ENCODE assay signal across 1 cellular context in the genomic region with DNA sequence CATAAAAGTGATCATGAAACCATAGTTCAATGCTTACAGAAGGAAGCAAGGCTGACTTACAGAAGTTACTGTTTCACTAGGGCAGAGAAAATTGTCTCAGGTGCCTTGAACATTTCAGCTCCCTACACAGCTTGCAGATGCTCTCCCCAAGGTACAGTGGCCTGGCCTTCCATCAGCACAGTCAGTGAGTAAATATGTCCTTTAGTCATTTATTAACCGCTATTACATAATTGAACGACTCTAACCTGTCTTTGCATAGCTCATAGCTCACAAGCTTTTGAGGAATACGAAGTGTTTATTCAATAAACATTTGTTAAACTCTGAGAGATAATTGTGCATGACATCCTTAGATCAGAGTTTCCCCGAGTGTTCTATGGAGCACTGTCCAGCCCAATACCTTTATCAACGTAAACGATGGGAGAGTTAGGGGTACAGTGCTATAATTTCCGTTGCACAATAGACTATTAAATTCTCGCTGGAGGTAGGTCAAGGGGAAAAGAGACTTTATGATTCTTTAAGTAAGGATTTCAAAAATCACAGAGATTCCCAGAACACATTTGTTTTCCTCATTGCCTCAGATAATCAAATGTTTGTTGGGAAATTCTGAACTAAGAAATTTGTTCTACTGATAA.
TF ChIP-seq lines count a peak whose summit lies in the region.

No MANE protein-coding gene starts in this region.

TF ChIP-seq in HepG2, 621 proteins besides CTCF, POLR2A, EP300 and RAD21 (continued from another document and continues in another):
- TF ChIP-seq, protein P1, sequence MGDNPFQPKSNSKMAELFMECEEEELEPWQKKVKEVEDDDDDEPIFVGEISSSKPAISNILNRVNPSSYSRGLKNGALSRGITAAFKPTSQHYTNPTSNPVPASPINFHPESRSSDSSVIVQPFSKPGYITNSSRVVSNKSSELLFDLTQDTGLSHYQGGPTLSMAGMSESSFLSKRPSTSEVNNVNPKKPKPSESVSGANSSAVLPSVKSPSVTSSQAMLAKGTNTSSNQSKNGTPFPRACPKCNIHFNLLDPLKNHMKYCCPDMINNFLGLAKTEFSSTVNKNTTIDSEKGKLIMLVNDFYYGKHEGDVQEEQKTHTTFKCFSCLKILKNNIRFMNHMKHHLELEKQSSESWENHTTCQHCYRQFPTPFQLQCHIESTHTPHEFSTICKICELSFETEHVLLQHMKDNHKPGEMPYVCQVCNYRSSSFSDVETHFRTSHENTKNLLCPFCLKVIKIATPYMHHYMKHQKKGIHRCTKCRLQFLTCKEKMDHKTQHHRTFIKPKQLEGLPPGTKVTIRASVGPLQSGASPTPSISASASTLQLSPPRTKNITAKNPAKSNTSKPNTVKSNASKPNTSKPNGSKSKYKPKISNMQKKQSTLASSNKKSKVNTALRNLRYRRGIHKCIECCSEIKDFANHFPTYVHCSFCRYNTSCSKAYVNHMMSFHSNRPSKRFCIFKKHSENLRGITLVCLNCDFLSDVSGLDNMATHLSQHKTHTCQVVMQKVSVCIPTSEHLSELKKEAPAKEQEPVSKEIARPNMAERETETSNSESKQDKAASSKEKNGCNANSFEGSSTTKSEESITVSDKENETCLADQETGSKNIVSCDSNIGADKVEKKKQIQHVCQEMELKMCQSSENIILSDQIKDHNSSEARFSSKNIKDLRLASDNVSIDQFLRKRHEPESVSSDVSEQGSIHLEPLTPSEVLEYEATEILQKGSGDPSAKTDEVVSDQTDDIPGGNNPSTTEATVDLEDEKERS (CRISPR knock-in tag; IDR thresholded peaks at IDR 0.05) = 0 out of 2 replicates have a peak, but pooled peaks have one; percentile 61
- no peak for TF ChIP-seq ZNF30 (CRISPR knock-in tag; IDR thresholded peaks at IDR 0.05)
- TF ChIP-seq RXRA (CRISPR knock-in tag; IDR thresholded peaks at IDR 0.05) = no peak; the same call in 1 of the 2 replicates
- TF ChIP-seq ATF7-NPFF (CRISPR knock-in tag; IDR thresholded peaks at IDR 0.05; ENCODE audit: low read depth) = no peak
- TF ChIP-seq, protein P2, sequence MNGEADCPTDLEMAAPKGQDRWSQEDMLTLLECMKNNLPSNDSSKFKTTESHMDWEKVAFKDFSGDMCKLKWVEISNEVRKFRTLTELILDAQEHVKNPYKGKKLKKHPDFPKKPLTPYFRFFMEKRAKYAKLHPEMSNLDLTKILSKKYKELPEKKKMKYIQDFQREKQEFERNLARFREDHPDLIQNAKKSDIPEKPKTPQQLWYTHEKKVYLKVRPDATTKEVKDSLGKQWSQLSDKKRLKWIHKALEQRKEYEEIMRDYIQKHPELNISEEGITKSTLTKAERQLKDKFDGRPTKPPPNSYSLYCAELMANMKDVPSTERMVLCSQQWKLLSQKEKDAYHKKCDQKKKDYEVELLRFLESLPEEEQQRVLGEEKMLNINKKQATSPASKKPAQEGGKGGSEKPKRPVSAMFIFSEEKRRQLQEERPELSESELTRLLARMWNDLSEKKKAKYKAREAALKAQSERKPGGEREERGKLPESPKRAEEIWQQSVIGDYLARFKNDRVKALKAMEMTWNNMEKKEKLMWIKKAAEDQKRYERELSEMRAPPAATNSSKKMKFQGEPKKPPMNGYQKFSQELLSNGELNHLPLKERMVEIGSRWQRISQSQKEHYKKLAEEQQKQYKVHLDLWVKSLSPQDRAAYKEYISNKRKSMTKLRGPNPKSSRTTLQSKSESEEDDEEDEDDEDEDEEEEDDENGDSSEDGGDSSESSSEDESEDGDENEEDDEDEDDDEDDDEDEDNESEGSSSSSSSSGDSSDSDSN (CRISPR knock-in tag; IDR thresholded peaks at IDR 0.05) = no peak
- no peak for TF ChIP-seq ZNF605 (CRISPR knock-in tag; IDR thresholded peaks at IDR 0.05)
- no peak for TF ChIP-seq IRX3 (CRISPR knock-in tag; IDR thresholded peaks at IDR 0.05; ENCODE audit: borderline replicate concordance, low read depth)
- TF ChIP-seq SRSF9 (IDR thresholded peaks at IDR 0.05; ENCODE audit: borderline replicate concordance, insufficient read depth, low read depth, low read length, poor library complexity, severe bottlenecking) = no peak
- TF ChIP-seq RBM39 (IDR thresholded peaks at IDR 0.05; ENCODE audit: low read depth, low read length, poor library complexity, severe bottlenecking) = no peak
- TF ChIP-seq ELF4 (CRISPR knock-in tag; IDR thresholded peaks at IDR 0.05; ENCODE audit: borderline replicate concordance) = no peak
- TF ChIP-seq, protein P3, sequence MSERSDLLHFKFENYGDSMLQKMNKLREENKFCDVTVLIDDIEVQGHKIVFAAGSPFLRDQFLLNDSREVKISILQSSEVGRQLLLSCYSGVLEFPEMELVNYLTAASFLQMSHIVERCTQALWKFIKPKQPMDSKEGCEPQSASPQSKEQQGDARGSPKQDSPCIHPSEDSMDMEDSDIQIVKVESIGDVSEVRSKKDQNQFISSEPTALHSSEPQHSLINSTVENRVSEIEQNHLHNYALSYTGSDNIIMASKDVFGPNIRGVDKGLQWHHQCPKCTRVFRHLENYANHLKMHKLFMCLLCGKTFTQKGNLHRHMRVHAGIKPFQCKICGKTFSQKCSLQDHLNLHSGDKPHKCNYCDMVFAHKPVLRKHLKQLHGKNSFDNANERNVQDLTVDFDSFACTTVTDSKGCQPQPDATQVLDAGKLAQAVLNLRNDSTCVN (CRISPR knock-in tag; IDR thresholded peaks at IDR 0.05; ENCODE audit: borderline replicate concordance) = no peak
- TF ChIP-seq ZNF552 (CRISPR knock-in tag; IDR thresholded peaks at IDR 0.05; ENCODE audit: borderline replicate concordance) = no peak
- no peak for TF ChIP-seq ZNF776 (CRISPR knock-in tag; IDR thresholded peaks at IDR 0.05)
- TF ChIP-seq NKX3-1 (CRISPR knock-in tag; IDR thresholded peaks at IDR 0.05) = peak; percentile 66; the same call in 1 of the 2 replicates
- no peak for TF ChIP-seq ZNF775 (CRISPR knock-in tag; IDR thresholded peaks at IDR 0.05; ENCODE audit: borderline replicate concordance)
- no peak for TF ChIP-seq NCOA1 (CRISPR knock-in tag; IDR thresholded peaks at IDR 0.05)
- peak; percentile 77; the same call in 1 of the 2 replicates for TF ChIP-seq HOXA5 (CRISPR knock-in tag; IDR thresholded peaks at IDR 0.05)
- TF ChIP-seq ZNF350 (CRISPR knock-in tag; IDR thresholded peaks at IDR 0.05; ENCODE audit: borderline replicate concordance, low read depth) = no peak
- TF ChIP-seq ZNF607 (CRISPR knock-in tag; IDR thresholded peaks at IDR 0.05; ENCODE audit: borderline replicate concordance) = peak; percentile 38; the same call in 1 of the 2 replicates
- no peak for TF ChIP-seq ARNT (IDR thresholded peaks at IDR 0.05)
- TF ChIP-seq, protein P4, sequence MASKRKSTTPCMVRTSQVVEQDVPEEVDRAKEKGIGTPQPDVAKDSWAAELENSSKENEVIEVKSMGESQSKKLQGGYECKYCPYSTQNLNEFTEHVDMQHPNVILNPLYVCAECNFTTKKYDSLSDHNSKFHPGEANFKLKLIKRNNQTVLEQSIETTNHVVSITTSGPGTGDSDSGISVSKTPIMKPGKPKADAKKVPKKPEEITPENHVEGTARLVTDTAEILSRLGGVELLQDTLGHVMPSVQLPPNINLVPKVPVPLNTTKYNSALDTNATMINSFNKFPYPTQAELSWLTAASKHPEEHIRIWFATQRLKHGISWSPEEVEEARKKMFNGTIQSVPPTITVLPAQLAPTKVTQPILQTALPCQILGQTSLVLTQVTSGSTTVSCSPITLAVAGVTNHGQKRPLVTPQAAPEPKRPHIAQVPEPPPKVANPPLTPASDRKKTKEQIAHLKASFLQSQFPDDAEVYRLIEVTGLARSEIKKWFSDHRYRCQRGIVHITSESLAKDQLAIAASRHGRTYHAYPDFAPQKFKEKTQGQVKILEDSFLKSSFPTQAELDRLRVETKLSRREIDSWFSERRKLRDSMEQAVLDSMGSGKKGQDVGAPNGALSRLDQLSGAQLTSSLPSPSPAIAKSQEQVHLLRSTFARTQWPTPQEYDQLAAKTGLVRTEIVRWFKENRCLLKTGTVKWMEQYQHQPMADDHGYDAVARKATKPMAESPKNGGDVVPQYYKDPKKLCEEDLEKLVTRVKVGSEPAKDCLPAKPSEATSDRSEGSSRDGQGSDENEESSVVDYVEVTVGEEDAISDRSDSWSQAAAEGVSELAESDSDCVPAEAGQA (IDR thresholded peaks at IDR 0.05; ENCODE audit: low read depth) = no peak
- TF ChIP-seq, protein P4 (CRISPR knock-in tag; IDR thresholded peaks at IDR 0.05; ENCODE audit: borderline replicate concordance) = no peak
- TF ChIP-seq, protein P5, sequence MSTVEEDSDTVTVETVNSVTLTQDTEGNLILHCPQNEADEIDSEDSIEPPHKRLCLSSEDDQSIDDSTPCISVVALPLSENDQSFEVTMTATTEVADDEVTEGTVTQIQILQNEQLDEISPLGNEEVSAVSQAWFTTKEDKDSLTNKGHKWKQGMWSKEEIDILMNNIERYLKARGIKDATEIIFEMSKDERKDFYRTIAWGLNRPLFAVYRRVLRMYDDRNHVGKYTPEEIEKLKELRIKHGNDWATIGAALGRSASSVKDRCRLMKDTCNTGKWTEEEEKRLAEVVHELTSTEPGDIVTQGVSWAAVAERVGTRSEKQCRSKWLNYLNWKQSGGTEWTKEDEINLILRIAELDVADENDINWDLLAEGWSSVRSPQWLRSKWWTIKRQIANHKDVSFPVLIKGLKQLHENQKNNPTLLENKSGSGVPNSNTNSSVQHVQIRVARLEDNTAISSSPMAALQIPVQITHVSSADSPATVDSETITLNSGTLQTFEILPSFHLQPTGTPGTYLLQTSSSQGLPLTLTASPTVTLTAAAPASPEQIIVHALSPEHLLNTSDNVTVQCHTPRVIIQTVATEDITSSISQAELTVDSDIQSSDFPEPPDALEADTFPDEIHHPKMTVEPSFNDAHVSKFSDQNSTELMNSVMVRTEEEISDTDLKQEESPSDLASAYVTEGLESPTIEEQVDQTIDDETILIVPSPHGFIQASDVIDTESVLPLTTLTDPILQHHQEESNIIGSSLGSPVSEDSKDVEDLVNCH (CRISPR knock-in tag; IDR thresholded peaks at IDR 0.05) = no peak
- TF ChIP-seq SOX13 (IDR thresholded peaks at IDR 0.05) = no peak
- peak in 1 of 2 experiments; percentile 86; a peak in 2 of 4 replicates for TF ChIP-seq SOX13 (CRISPR knock-in tag; conservative IDR thresholded peaks at IDR 0.05 in 1 of 2, IDR thresholded peaks at IDR 0.05 in 1 of 2)
- no peak for TF ChIP-seq NFRKB (IDR thresholded peaks at IDR 0.05)
- no peak for TF ChIP-seq MTA1 (CRISPR knock-in tag; IDR thresholded peaks at IDR 0.05; ENCODE audit: borderline replicate concordance)
- TF ChIP-seq ZNF674 (CRISPR knock-in tag; IDR thresholded peaks at IDR 0.05; ENCODE audit: low read depth) = no peak
- TF ChIP-seq ZNF772 (CRISPR knock-in tag; IDR thresholded peaks at IDR 0.05) = 0 out of 2 replicates have a peak, but pooled peaks have one; percentile 60
- TF ChIP-seq, protein P6, sequence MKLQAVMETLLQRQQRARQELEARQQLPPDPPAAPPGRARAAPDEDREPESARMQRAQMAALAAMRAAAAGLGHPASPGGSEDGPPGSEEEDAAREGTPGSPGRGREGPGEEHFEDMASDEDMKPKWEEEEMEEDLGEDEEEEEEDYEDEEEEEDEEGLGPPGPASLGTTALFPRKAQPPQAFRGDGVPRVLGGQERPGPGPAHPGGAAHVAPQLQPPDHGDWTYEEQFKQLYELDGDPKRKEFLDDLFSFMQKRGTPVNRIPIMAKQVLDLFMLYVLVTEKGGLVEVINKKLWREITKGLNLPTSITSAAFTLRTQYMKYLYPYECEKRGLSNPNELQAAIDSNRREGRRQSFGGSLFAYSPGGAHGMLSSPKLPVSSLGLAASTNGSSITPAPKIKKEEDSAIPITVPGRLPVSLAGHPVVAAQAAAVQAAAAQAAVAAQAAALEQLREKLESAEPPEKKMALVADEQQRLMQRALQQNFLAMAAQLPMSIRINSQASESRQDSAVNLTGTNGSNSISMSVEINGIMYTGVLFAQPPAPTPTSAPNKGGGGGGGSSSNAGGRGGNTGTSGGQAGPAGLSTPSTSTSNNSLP (IDR thresholded peaks at IDR 0.05; ENCODE audit: low read depth, low read length) = peak; percentile 93
- TF ChIP-seq ZNF672 (CRISPR knock-in tag; IDR thresholded peaks at IDR 0.05) = no peak
- TF ChIP-seq RELA (CRISPR knock-in tag; IDR thresholded peaks at IDR 0.05) = no peak
- 0 out of 2 replicates have a peak, but pooled peaks have one; percentile 30 for TF ChIP-seq ZKSCAN1 (IDR thresholded peaks at IDR 0.05; ENCODE audit: low read length)
- no peak for TF ChIP-seq ETV6 (CRISPR knock-in tag; conservative IDR thresholded peaks at IDR 0.05)
